Comparison of ENCODE assay signal across 15 cellular contexts in genomic region chr12:9073077-9073476, GRCh38. TPM values are rescaled to one million over a fixed set of nuclear protein-coding genes. Genes with fewer than 3 reads are reported as not detected.
DNase-seq lines count a peak whose midpoint lies in the region; ATAC-seq and TF ChIP-seq lines count a peak whose summit lies in the region.
"Had no signal": no experiment of that assay in that cellular context is flagged by ENCODE, and none has a peak within 500 bp of the region (broad histone marks: within the 10 kb centered on the region; RNA-seq: fewer than 3 reads in every experiment).

No MANE protein-coding gene starts in this region.

- peak in 6 of 8 donors; percentile 25 to 77 (median 71) for ATAC-seq in heart right ventricle
- no peak for ATAC-seq in activated T-cell treated with anti-CD3 and anti-CD28 coated beads, Interleukin-2, amount 50 U/mL, for 4 hours
- ATAC-seq: HCT116 had no signal

- no peaks in the 10 kb centered on the region for H3K9me3 Mint-ChIP-seq in activated T-cell treated with anti-CD3 and anti-CD28 coated beads, Interleukin-2, amount 50 U/mL, for 4 hours
- H3K9me3 Mint-ChIP-seq: CD4-positive, alpha-beta T cell had no signal

- H3K4me3 ChIP-seq in heart right ventricle, result no peak overlapping the region
- no peak overlapping the region for H3K4me3 ChIP-seq in right atrium auricular region
- no peak overlapping the region for H3K4me3 ChIP-seq in hepatocyte

- H3K4me3 Mint-ChIP-seq in activated T-cell treated with anti-CD3 and anti-CD28 coated beads, Interleukin-2, amount 50 U/mL, for 4 hours, result no peak overlapping the region
- H3K4me3 Mint-ChIP-seq: B cell; CD4-positive, alpha-beta T cell had no signal

- TF ChIP-seq CTCF in heart right ventricle (IDR thresholded peaks at IDR 0.05) (no peak), right atrium auricular region (IDR thresholded peaks at IDR 0.05) (no peak), hepatocyte (IDR thresholded peaks at IDR 0.05; ENCODE audit: poor library complexity) (no peak)

- peaks cover 2% of the 10 kb centered on the region for H3K36me3 Mint-ChIP-seq in activated T-cell treated with anti-CD3 and anti-CD28 coated beads, Interleukin-2, amount 50 U/mL, for 4 hours (ENCODE audit: insufficient read depth)

- H3K4me1 Mint-ChIP-seq in activated T-cell treated with anti-CD3 and anti-CD28 coated beads, Interleukin-2, amount 50 U/mL, for 4 hours (ENCODE audit: low read depth), result no peaks in the 10 kb centered on the region
- H3K4me1 Mint-ChIP-seq: B cell had no signal

- H3K79me2 ChIP-seq in hepatocyte, result no peaks in the 10 kb centered on the region

- intact Hi-C loops in heart right ventricle (cut with DNase I), result no loop called here

- H3K36me3 ChIP-seq in heart right ventricle (peaks cover 4 to 100% (median 90%) of the 10 kb centered on the region in 9 donors), right atrium auricular region (peaks cover 100% of the 10 kb centered on the region), hepatocyte (replicated peaks; ENCODE audit: insufficient read depth, low read depth) (no peaks in the 10 kb centered on the region)

- H3K27ac ChIP-seq in heart right ventricle (peak overlapping the region in 4 of 10 donors; percentile 5 to 24 (median 8)), right atrium auricular region (no peak overlapping the region), hepatocyte (no peak overlapping the region)
- H3K27ac ChIP-seq: HL-60 had no signal

- H3K9me2 ChIP-seq in hepatocyte (replicated peaks; ENCODE audit: insufficient read depth), result no peaks in the 10 kb centered on the region

- no peaks in the 10 kb centered on the region for H4K20me1 ChIP-seq in hepatocyte (ENCODE audit: insufficient read depth, poor library complexity, severe bottlenecking)

- H2AFZ ChIP-seq in hepatocyte, result no peak overlapping the region

- H3K4me1 ChIP-seq in heart right ventricle, result peaks cover 0 to 17% (median 0%) of the 10 kb centered on the region in 9 donors
- H3K4me1 ChIP-seq in right atrium auricular region, result peaks cover 0 to 10% of the 10 kb centered on the region in 2 donors
- H3K4me1 ChIP-seq in hepatocyte (ENCODE audit: insufficient read depth), result peaks cover 6% of the 10 kb centered on the region

- H3K27me3 ChIP-seq in heart right ventricle (no peaks in the 10 kb centered on the region), right atrium auricular region (no peaks in the 10 kb centered on the region), hepatocyte (no peaks in the 10 kb centered on the region)

- no peak overlapping the region for H3K4me2 ChIP-seq in hepatocyte

- no peaks in the 10 kb centered on the region for H3K27me3 Mint-ChIP-seq in activated T-cell treated with anti-CD3 and anti-CD28 coated beads, Interleukin-2, amount 50 U/mL, for 4 hours (ENCODE audit: low read depth)
- H3K27me3 Mint-ChIP-seq: CD4-positive, alpha-beta T cell had no signal

- H3K9me3 ChIP-seq in heart right ventricle, result no peaks in the 10 kb centered on the region
- H3K9me3 ChIP-seq in right atrium auricular region, result no peaks in the 10 kb centered on the region
- H3K9me3 ChIP-seq in hepatocyte (ENCODE audit: low read depth), result no peaks in the 10 kb centered on the region

- DNase-seq in heart right ventricle (no peak), right atrium auricular region (ENCODE audit: low spot score) (no peak), hepatocyte (ENCODE audit: low spot score) (peak; percentile 21), mucosa of gallbladder (ENCODE audit: low spot score) (peak; percentile 29), NOMO-1 treated with DMSO at 0.1 percent for 48 hours (lab: John Stamatoyannopoulos, UW; ENCODE audit: unreplicated experiment) (no peak)
- DNase-seq in activated T-cell treated with anti-CD3 and anti-CD28 coated beads, Interleukin-2, amount 50 U/mL, for 4 hours, result no peak
- DNase-seq in stimulated activated naive CD4-positive, alpha-beta T cell (lab: John Stamatoyannopoulos, UW), result no peak
- DNase-seq: C1 segment of cervical spinal cord; Calu3; CD4-positive, alpha-beta T cell; DMS 273 treated with DMSO at 0.1 percent for 48 hours had no signal

RNA-seq across cellular contexts. Expression of gene A2M, which starts 42.6 kb away (rescaled TPM):
- 1,000 to 10,000 TPM in 1 of 10 donors, 100 to 1,000 TPM in 9; 296 to 1,678 (median 530) TPM for total RNA-seq in heart right ventricle
- 100 to 1,000 TPM; 194 to 244 TPM for polyA plus RNA-seq in heart right ventricle
- 100 to 1,000 TPM; 340 to 683 TPM for total RNA-seq in right atrium auricular region
- total RNA-seq in hepatocyte, result 567 and 598 TPM in 2 replicates
- 426 and 463 TPM in 2 replicates for polyA plus RNA-seq in hepatocyte
- 550 TPM for total RNA-seq in mucosa of gallbladder
- total RNA-seq in activated T-cell treated with anti-CD3 and anti-CD28 coated beads, Interleukin-2, amount 50 U/mL, for 4 hours, result 1 to 10 TPM; 2.1 to 3.2 (median 2.3) TPM
- total RNA-seq: B cell; Calu3; CD4-positive, alpha-beta T cell; Daoy had no signal

Comparison
In these comparisons a context has a peak if more than half of its experiments do, and no peak if none do; other contexts are left out.
1. ATAC-seq: peak in heart right ventricle (6 of 8); none in activated T-cell treated with anti-CD3 and anti-CD28 coated beads, Interleukin-2, amount 50 U/mL, for 4 hours (0 of 2).
2. DNase-seq: peak in hepatocyte (single experiment) and mucosa of gallbladder (single experiment); none in heart right ventricle (0 of 2), right atrium auricular region (single experiment), activated T-cell treated with anti-CD3 and anti-CD28 coated beads, Interleukin-2, amount 50 U/mL, for 4 hours (single experiment), stimulated activated naive CD4-positive, alpha-beta T cell (0 of 6) and NOMO-1 treated with DMSO at 0.1 percent for 48 hours (single experiment).
3. RNA of gene A2M, which starts 42.6 kb away (total RNA-seq): 340 to 683 TPM in right atrium auricular region, 567 to 598 TPM in hepatocyte, 550 TPM in mucosa of gallbladder (single experiment) and 296 to 1,678 TPM in heart right ventricle; 2.1 to 3.2 TPM in activated T-cell treated with anti-CD3 and anti-CD28 coated beads, Interleukin-2, amount 50 U/mL, for 4 hours; every median in the first group is over 10 times any median in the second.